8 cellular contexts compared by ENCODE assay signal in the genomic region with DNA sequence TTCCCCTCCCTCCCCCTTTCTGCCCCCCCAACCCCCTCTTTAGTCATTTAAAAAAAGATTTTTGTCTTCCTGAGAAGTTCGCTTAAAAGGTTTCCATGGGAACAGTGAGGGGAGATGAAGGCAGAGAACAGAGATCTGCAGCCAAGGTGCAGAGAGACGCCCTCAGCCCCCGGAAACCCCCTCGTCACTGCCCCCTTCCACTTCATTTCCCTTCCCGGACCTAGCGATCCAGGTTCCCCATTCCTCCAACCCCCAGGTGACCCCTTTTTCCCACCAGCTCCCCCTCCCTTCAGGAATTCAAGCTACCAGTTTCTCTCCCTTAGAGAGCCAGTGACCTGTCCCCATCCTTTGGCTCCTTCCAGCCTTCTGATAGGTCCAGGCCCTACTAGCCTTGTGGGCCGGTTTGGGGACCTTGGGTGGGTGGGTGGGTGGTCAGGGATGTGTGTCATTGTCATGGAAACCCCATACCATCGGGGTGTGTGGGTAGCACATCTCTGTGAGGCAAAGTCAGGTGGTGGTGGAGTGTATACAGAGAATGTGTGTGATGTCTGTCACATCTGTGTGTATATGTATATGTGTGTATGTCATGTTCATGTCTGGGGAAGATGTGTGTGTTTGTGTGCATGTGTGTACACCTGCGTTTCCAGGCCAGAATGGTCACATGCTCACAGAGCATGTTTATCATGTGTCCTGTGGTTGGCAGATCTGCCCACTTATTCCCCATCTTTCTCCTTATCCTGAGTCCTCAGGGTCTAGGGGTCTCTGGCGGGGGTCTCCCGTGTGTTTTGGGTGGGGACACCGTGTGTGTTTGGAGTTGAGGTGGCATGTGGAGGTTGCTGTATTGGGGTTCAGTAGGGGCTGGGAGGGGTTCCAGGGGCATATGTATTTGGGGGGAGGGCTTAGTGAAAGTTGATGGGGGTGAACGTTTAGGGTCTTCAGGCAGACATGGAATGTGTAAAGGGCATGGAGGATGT. TPM values are rescaled to one million over a fixed set of nuclear protein-coding genes. Genes with fewer than 3 reads are reported as not detected.
DNase-seq lines count a peak whose midpoint lies in the region; ATAC-seq, FAIRE-seq and TF ChIP-seq lines count a peak whose summit lies in the region.

No MANE protein-coding gene starts in this region.

- H3K4me3 ChIP-seq in HUES64 (ENCODE audit: low read length) (peak overlapping the region; percentile 82), keratinocyte (ENCODE audit: control insufficient read depth in 2 of 3, extremely low read depth in 1 of 3, insufficient read depth in 2 of 3, low read depth in 1 of 3, low read length in 3 of 3) (peak overlapping the region; percentile 54 to 84 (median 67))

- dilution Hi-C loops in keratinocyte (cut with MboI; ENCODE audit: extremely low pct_ligation_motif_present, low sequenced_read_pairs) = no loop called here

- H3K4me1 Mint-ChIP-seq in activated naive CD8-positive, alpha-beta T cell treated with anti-CD3 and anti-CD28 coated beads, Interleukin-2, amount 50 U/mL, for 24 hours = peaks cover 65% of the 10 kb centered on the region

- no peak for TF ChIP-seq CTCF in keratinocyte (optimal IDR thresholded peaks at IDR 0.05 in 1 of 3, IDR thresholded peaks at IDR 0.05 in 1 of 3, conservative IDR thresholded peaks at IDR 0.05 in 1 of 3; ENCODE audit: extremely low read depth in 1 of 3, insufficient read depth in 2 of 3, low read length in 3 of 3)

- no peaks in the 10 kb centered on the region for H4K20me1 ChIP-seq in keratinocyte (ENCODE audit: control insufficient read depth, extremely low read depth, insufficient read depth, low read length)

- H2AFZ ChIP-seq in keratinocyte (ENCODE audit: control insufficient read depth, low read length) = peak overlapping the region; percentile 47

- no peaks in the 10 kb centered on the region for H3K27me3 Mint-ChIP-seq in activated naive CD8-positive, alpha-beta T cell treated with anti-CD3 and anti-CD28 coated beads, Interleukin-2, amount 50 U/mL, for 24 hours

- peak; percentile 11 for ATAC-seq in activated naive CD8-positive, alpha-beta T cell treated with anti-CD3 and anti-CD28 coated beads, Interleukin-2, amount 50 U/mL, for 24 hours
- ATAC-seq in HG02938 (IDR thresholded peaks at IDR 0.05; ENCODE audit: unreplicated experiment) = no peak

- peak; percentile 47 for DNase-seq in Ammon's horn (ENCODE audit: low spot score)
- DNase-seq in activated naive CD8-positive, alpha-beta T cell treated with anti-CD3 and anti-CD28 coated beads, Interleukin-2, amount 50 U/mL, for 24 hours = no peak
- no peak for DNase-seq in keratinocyte (ENCODE audit: low read depth, low spot score)
- DNase-seq in substantia nigra (lab: John Stamatoyannopoulos, UW) = peak in 8 of 49 donors; percentile 14 to 42 (median 24)
- DNase-seq in NOMO-1 (lab: John Stamatoyannopoulos, UW; ENCODE audit: unreplicated experiment in 2 of 2) = no peak
- no peak for DNase-seq in HK-2 (ENCODE audit: unreplicated experiment)

- no peak overlapping the region; the same call in 1 of the 2 replicates for H3K27ac ChIP-seq in HUES64 (ENCODE audit: low read depth, low read length)
- H3K27ac ChIP-seq in keratinocyte (ENCODE audit: control insufficient read depth, insufficient read depth, low read length) = no peak overlapping the region
- peak overlapping the region; percentile 80 for H3K27ac ChIP-seq in substantia nigra (ENCODE audit: low read depth, low read length, poor library complexity, severe bottlenecking)

- H3K79me2 ChIP-seq in keratinocyte (ENCODE audit: control insufficient read depth, insufficient read depth, low read length) = peaks cover 6% of the 10 kb centered on the region

- peak overlapping the region; percentile 92 for H3K27ac Mint-ChIP-seq in activated naive CD8-positive, alpha-beta T cell treated with anti-CD3 and anti-CD28 coated beads, Interleukin-2, amount 50 U/mL, for 24 hours

- no peaks in the 10 kb centered on the region for H3K9me3 ChIP-seq in HUES64 (ENCODE audit: insufficient read depth, low read depth, low read length)
- no peaks in the 10 kb centered on the region for H3K9me3 ChIP-seq in keratinocyte (ENCODE audit: control insufficient read depth, low read depth, low read length)

- H3K9me1 ChIP-seq in keratinocyte (ENCODE audit: control insufficient read depth, extremely low read depth, insufficient read depth, low read length) = no peaks in the 10 kb centered on the region

- H3K9ac ChIP-seq in HUES64 (ENCODE audit: low read depth, low read length) (no peak overlapping the region), keratinocyte (ENCODE audit: control insufficient read depth, extremely low read depth, insufficient read depth, low read length) (peak overlapping the region; percentile 54)

- 17% methylated on average over 13 of the region's 13 CpGs for WGBS in HUES64

- no peaks in the 10 kb centered on the region for H3K9me3 Mint-ChIP-seq in activated naive CD8-positive, alpha-beta T cell treated with anti-CD3 and anti-CD28 coated beads, Interleukin-2, amount 50 U/mL, for 24 hours

- H3K36me3 ChIP-seq in HUES64 (ENCODE audit: insufficient read depth, low read length) (peaks cover 14% of the 10 kb centered on the region), keratinocyte (ENCODE audit: control insufficient read depth in 2 of 2, extremely low read depth in 1 of 2, insufficient read depth in 2 of 2, low read length in 2 of 2) (no peaks in the 10 kb centered on the region)

- H3K36me3 Mint-ChIP-seq in activated naive CD8-positive, alpha-beta T cell treated with anti-CD3 and anti-CD28 coated beads, Interleukin-2, amount 50 U/mL, for 24 hours (ENCODE audit: low read depth) = peaks cover 12% of the 10 kb centered on the region

- H3K4me1 ChIP-seq in HUES64 (ENCODE audit: insufficient read depth, low read length) = peaks cover 36% of the 10 kb centered on the region
- peaks cover 47% of the 10 kb centered on the region for H3K4me1 ChIP-seq in keratinocyte (ENCODE audit: control insufficient read depth, extremely low read depth, insufficient read depth, low read length)

- H3K4me2 ChIP-seq in keratinocyte (ENCODE audit: control insufficient read depth, extremely low read depth, insufficient read depth, low read depth, low read length) = peak overlapping the region; percentile 89

- FAIRE-seq in keratinocyte (lab: Jason Lieb, UNC) = no peak

- H3K27me3 ChIP-seq in HUES64 (ENCODE audit: insufficient read depth, low read length) = no peaks in the 10 kb centered on the region
- H3K27me3 ChIP-seq in keratinocyte (ENCODE audit: control insufficient read depth, extremely low read depth, insufficient read depth, low read length) = no peaks in the 10 kb centered on the region

- peak overlapping the region; percentile 87 for H3K4me3 Mint-ChIP-seq in activated naive CD8-positive, alpha-beta T cell treated with anti-CD3 and anti-CD28 coated beads, Interleukin-2, amount 50 U/mL, for 24 hours

RNA-seq across cellular contexts. Expression of gene SYNGAP1, which starts 7.0 kb away (rescaled TPM):
- polyA plus RNA-seq in HUES64 (2013, experiment 1 of 2) = 51.5 TPM
- 50.1 TPM for polyA plus RNA-seq in HUES64 (2013, experiment 2 of 2)
- polyA plus RNA-seq in keratinocyte = 2.1 to 2.9 TPM (median 2.8 TPM) in 3 replicates
- polyA plus RNA-seq in keratinocyte (2011; ENCODE audit: low read depth) = 1.1 TPM
- 1.2 and 1.9 TPM in 2 replicates for polyA plus RNA-seq in keratinocyte (2011; cell fraction: cytosol; rRNA removed)
- polyA plus RNA-seq in keratinocyte (2011; cell fraction: nucleus; rRNA removed) = 18.2 and 25.5 TPM in 2 replicates
- polyA plus RNA-seq in keratinocyte (2012; ENCODE audit: low replicate concordance) = 3.4 and 10.9 TPM in 2 replicates
- 4.1 to 5.7 TPM (median 5.4 TPM) in 3 replicates for polyA minus RNA-seq in keratinocyte
- polyA minus RNA-seq in keratinocyte (2011; cell fraction: cytosol; rRNA and poly(A)+ RNA removed) = 0.96 TPM
- 4.3 and 10.1 TPM in 2 replicates for polyA minus RNA-seq in keratinocyte (2011; cell fraction: nucleus; rRNA and poly(A)+ RNA removed)

RNA-seq across cellular contexts. Expression of gene CUTA, which starts 9.0 kb away (rescaled TPM):
- 210 TPM for polyA plus RNA-seq in HUES64 (2013, experiment 1 of 2)
- polyA plus RNA-seq in HUES64 (2013, experiment 2 of 2) = 234 TPM
- polyA plus RNA-seq in keratinocyte = 119 to 246 TPM (median 178 TPM) in 3 replicates
- polyA plus RNA-seq in keratinocyte (2011; ENCODE audit: low read depth) = 13.0 TPM
- 222 and 276 TPM in 2 replicates for polyA plus RNA-seq in keratinocyte (2011; cell fraction: cytosol; rRNA removed)
- 188 and 225 TPM in 2 replicates for polyA plus RNA-seq in keratinocyte (2011; cell fraction: nucleus; rRNA removed)
- polyA plus RNA-seq in keratinocyte (2012; ENCODE audit: low replicate concordance) = 238 and 287 TPM in 2 replicates
- polyA minus RNA-seq in keratinocyte = 116 to 126 TPM (median 120 TPM) in 3 replicates
- polyA minus RNA-seq in keratinocyte (2011; cell fraction: cytosol; rRNA and poly(A)+ RNA removed) = 145 TPM
- 53.3 and 55.0 TPM in 2 replicates for polyA minus RNA-seq in keratinocyte (2011; cell fraction: nucleus; rRNA and poly(A)+ RNA removed)

RNA-seq across cellular contexts. Expression of gene PHF1, which starts 16.1 kb away (rescaled TPM):
- 34.9 TPM for polyA plus RNA-seq in HUES64 (2013, experiment 1 of 2)
- polyA plus RNA-seq in HUES64 (2013, experiment 2 of 2) = 39.5 TPM
- 15.2 to 17.1 TPM (median 15.8 TPM) in 3 replicates for polyA plus RNA-seq in keratinocyte
- polyA plus RNA-seq in keratinocyte (2011; ENCODE audit: low read depth) = 7.6 TPM
- polyA plus RNA-seq in keratinocyte (2011; cell fraction: cytosol; rRNA removed) = 9.1 and 12.6 TPM in 2 replicates
- polyA plus RNA-seq in keratinocyte (2011; cell fraction: nucleus; rRNA removed) = 50.2 and 55.7 TPM in 2 replicates
- 12.6 and 24.1 TPM in 2 replicates for polyA plus RNA-seq in keratinocyte (2012; ENCODE audit: low replicate concordance)
- 7.9 to 14.9 TPM (median 11.1 TPM) in 3 replicates for polyA minus RNA-seq in keratinocyte
- 9.2 TPM for polyA minus RNA-seq in keratinocyte (2011; cell fraction: cytosol; rRNA and poly(A)+ RNA removed)
- polyA minus RNA-seq in keratinocyte (2011; cell fraction: nucleus; rRNA and poly(A)+ RNA removed) = 5.5 and 10.0 TPM in 2 replicates

RNA-seq across cellular contexts. Expression of gene ZBTB9, which starts 27.5 kb away (rescaled TPM):
- 20.3 TPM for polyA plus RNA-seq in HUES64 (2013, experiment 1 of 2)
- polyA plus RNA-seq in HUES64 (2013, experiment 2 of 2) = 16.4 TPM
- polyA plus RNA-seq in keratinocyte = 6.8 to 9.9 TPM (median 7.8 TPM) in 3 replicates
- 2.8 TPM for polyA plus RNA-seq in keratinocyte (2011; ENCODE audit: low read depth)
- polyA plus RNA-seq in keratinocyte (2011; cell fraction: cytosol; rRNA removed) = 5.9 and 7.1 TPM in 2 replicates
- polyA plus RNA-seq in keratinocyte (2011; cell fraction: nucleus; rRNA removed) = 12.3 and 13.0 TPM in 2 replicates
- 6.9 and 10.7 TPM in 2 replicates for polyA plus RNA-seq in keratinocyte (2012; ENCODE audit: low replicate concordance)
- 8.9 to 15.2 TPM (median 10.3 TPM) in 3 replicates for polyA minus RNA-seq in keratinocyte
- polyA minus RNA-seq in keratinocyte (2011; cell fraction: cytosol; rRNA and poly(A)+ RNA removed) = 5.6 TPM
- polyA minus RNA-seq in keratinocyte (2011; cell fraction: nucleus; rRNA and poly(A)+ RNA removed) = 8.2 and 12.2 TPM in 2 replicates

RNA-seq across cellular contexts. Expression of gene KIFC1, which starts 35.3 kb away (rescaled TPM):
- 61.5 TPM for polyA plus RNA-seq in HUES64 (2013, experiment 1 of 2)
- 66.2 TPM for polyA plus RNA-seq in HUES64 (2013, experiment 2 of 2)
- polyA plus RNA-seq in keratinocyte = 5.7 to 20.0 TPM (median 17.3 TPM) in 3 replicates
- polyA plus RNA-seq in keratinocyte (2011; ENCODE audit: low read depth) = 0.61 TPM
- 3.5 and 5.2 TPM in 2 replicates for polyA plus RNA-seq in keratinocyte (2011; cell fraction: cytosol; rRNA removed)
- polyA plus RNA-seq in keratinocyte (2011; cell fraction: nucleus; rRNA removed) = 6.6 and 7.9 TPM in 2 replicates
- 0.31 and 16.9 TPM in 2 replicates for polyA plus RNA-seq in keratinocyte (2012; ENCODE audit: low replicate concordance)
- polyA minus RNA-seq in keratinocyte = 5.1 to 15.2 TPM (median 13.9 TPM) in 3 replicates
- polyA minus RNA-seq in keratinocyte (2011; cell fraction: cytosol; rRNA and poly(A)+ RNA removed) = 5.8 TPM
- 4.7 and 5.0 TPM in 2 replicates for polyA minus RNA-seq in keratinocyte (2011; cell fraction: nucleus; rRNA and poly(A)+ RNA removed)
